Comparison of ENCODE assay signal across 8 cellular contexts in the genomic region with DNA sequence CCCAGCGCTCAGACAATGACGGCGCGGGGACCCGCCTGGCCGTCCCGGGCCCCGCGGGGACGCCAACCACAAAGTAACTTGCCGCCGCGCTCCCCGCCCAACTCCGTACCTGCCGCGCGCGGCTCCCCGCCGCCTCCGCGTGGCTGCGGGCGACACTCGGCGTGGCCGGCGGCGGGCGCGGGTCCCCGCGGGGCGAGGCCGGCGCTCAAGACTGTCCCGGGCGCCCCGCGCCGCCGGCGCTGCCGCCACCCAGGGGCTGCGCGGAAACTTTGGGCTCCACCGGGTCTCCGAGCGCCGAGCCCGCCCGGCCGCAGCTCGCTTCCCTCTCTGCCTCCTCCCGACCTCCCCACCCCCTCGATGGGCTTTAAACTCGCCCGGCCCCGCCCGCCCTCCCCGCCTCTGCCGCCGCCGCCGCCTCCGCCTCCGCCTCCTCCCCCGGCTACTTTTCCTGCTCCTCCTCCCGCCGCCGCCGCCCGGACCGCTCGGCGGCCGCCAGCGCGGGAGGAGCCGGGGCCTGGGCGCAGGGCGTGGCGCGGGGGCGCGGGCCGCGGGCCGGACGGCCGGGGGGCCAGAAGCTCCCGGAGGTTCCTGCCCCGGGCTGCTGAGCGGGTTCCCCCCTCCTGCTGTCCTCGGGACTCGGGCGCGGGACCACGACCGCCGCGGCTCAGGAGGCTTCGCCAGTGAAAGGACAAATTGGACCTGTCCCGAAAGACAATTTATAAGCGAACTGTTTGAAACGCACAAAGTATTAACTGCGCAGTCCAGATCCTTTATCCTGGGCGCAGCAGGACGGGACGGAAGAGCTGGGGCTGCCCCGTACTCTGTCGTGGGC. TPM values are rescaled to one million over a fixed set of nuclear protein-coding genes. Genes with fewer than 3 reads are reported as not detected.
DNase-seq lines count a peak whose midpoint lies in the region; ATAC-seq and TF ChIP-seq lines count a peak whose summit lies in the region.

No MANE protein-coding gene starts in this region.

- H3K4me2 ChIP-seq in BLaER1 treated with 17β-estradiol and CSF1 and Interleukin-3, amounts not matched to agents 10 nM and 100 nM = peak overlapping the region; percentile 82 to 95 (median 89)

- ATAC-seq in stimulated activated naive CD8-positive, alpha-beta T cell treated with anti-CD3 and anti-CD28 coated beads, Interleukin-15, Interleukin-2, amounts not matched to agents 100 U/mL and 50 U/mL, for 24 hours = peak; percentile 38
- ATAC-seq in GM19397 (IDR thresholded peaks at IDR 0.05; ENCODE audit: unreplicated experiment) (no peak), GM21447 (IDR thresholded peaks at IDR 0.05; ENCODE audit: unreplicated experiment) (no peak)

- WGBS in HUES64 = under 1% methylated on average over 102 of the region's 113 CpGs

- H3K4me3 ChIP-seq in BLaER1 treated with 17β-estradiol and CSF1 and Interleukin-3, amounts not matched to agents 10 nM and 100 nM = peak overlapping the region; percentile 81 to 98 (median 96)
- peak overlapping the region; percentile 66 for H3K4me3 ChIP-seq in HUES64 (ENCODE audit: low read length)
- peak overlapping the region; percentile 88 for H3K4me3 ChIP-seq in coronary artery

- peaks cover 0 to 12% (median 0%) of the 10 kb centered on the region in 11 experiments; a peak in 3 of 22 replicates for H3K27me3 ChIP-seq in BLaER1 treated with 17β-estradiol and CSF1 and Interleukin-3, amounts not matched to agents 10 nM and 100 nM
- peaks cover 32% of the 10 kb centered on the region for H3K27me3 ChIP-seq in HUES64 (ENCODE audit: insufficient read depth, low read length)

- H4K20me1 ChIP-seq in BLaER1 treated with 17β-estradiol and CSF1 and Interleukin-3, amounts not matched to agents 10 nM and 100 nM = peaks cover 12 to 47% (median 36%) of the 10 kb centered on the region in 11 experiments; a peak in 19 of 22 replicates

- peak overlapping the region; percentile 89 to 96 (median 92) for H3K9ac ChIP-seq in BLaER1 treated with 17β-estradiol and CSF1 and Interleukin-3, amounts not matched to agents 10 nM and 100 nM
- H3K9ac ChIP-seq in HUES64 (ENCODE audit: low read depth, low read length) = peak overlapping the region; percentile 72

- H3K27ac ChIP-seq in BLaER1 treated with 17β-estradiol and CSF1 and Interleukin-3, amounts not matched to agents 10 nM and 100 nM = peak overlapping the region; percentile 71 to 92 (median 88)
- H3K27ac ChIP-seq in HUES64 (ENCODE audit: low read depth, low read length) (no peak overlapping the region), coronary artery (peak overlapping the region; percentile 70 to 94)

- no peak for TF ChIP-seq CTCF in coronary artery (IDR thresholded peaks at IDR 0.05)

- peak; percentile 50 for DNase-seq in UCSD-AML1 (lab: John Stamatoyannopoulos, UW; ENCODE audit: unreplicated experiment)
- peak; percentile 78 for DNase-seq in coronary artery (ENCODE audit: low spot score)
- DNase-seq in left kidney (ENCODE audit: low read depth, low spot score) = peak; percentile 86
- DNase-seq in stimulated activated naive CD8-positive, alpha-beta T cell treated with anti-CD3 and anti-CD28 coated beads, Interleukin-15, Interleukin-2, amounts not matched to agents 100 U/mL and 50 U/mL, for 24 hours = peak; percentile 20

- H3K4me1 ChIP-seq in BLaER1 treated with 17β-estradiol and CSF1 and Interleukin-3, amounts not matched to agents 10 nM and 100 nM = peaks cover 18 to 28% (median 26%) of the 10 kb centered on the region in 10 experiments
- H3K4me1 ChIP-seq in HUES64 (ENCODE audit: insufficient read depth, low read length) = peaks cover 26% of the 10 kb centered on the region

- peaks cover 4 to 20% (median 11%) of the 10 kb centered on the region in 11 experiments; a peak in 21 of 22 replicates for H3K36me3 ChIP-seq in BLaER1 treated with 17β-estradiol and CSF1 and Interleukin-3, amounts not matched to agents 10 nM and 100 nM
- no peaks in the 10 kb centered on the region for H3K36me3 ChIP-seq in HUES64 (ENCODE audit: insufficient read depth, low read length)

- peaks cover 11 to 23% (median 14%) of the 10 kb centered on the region in 11 experiments for H3K9me3 ChIP-seq in BLaER1 treated with 17β-estradiol and CSF1 and Interleukin-3, amounts not matched to agents 10 nM and 100 nM (replicated peaks in 1 of 11)
- peaks cover 1% of the 10 kb centered on the region; the same call in 1 of the 2 replicates for H3K9me3 ChIP-seq in HUES64 (ENCODE audit: insufficient read depth, low read depth, low read length)

RNA-seq across cellular contexts. Expression of gene GRB10, which starts 10.6 kb away (rescaled TPM):
- polyA plus RNA-seq in HUES64 (2013, experiment 1 of 2) = 52.0 TPM
- 53.3 TPM for polyA plus RNA-seq in HUES64 (2013, experiment 2 of 2)

Comparison
In these comparisons a context has a peak if more than half of its experiments do, and no peak if none do; other contexts are left out.
1. DNase-seq: peak in every context shown above with its lines; median percentile 86 in left kidney; 78 in coronary artery; 50 in UCSD-AML1; 20 in stimulated activated naive CD8-positive, alpha-beta T cell treated with anti-CD3 and anti-CD28 coated beads, Interleukin-15, Interleukin-2, amounts not matched to agents 100 U/mL and 50 U/mL, for 24 hours.